In the genomic region with DNA sequence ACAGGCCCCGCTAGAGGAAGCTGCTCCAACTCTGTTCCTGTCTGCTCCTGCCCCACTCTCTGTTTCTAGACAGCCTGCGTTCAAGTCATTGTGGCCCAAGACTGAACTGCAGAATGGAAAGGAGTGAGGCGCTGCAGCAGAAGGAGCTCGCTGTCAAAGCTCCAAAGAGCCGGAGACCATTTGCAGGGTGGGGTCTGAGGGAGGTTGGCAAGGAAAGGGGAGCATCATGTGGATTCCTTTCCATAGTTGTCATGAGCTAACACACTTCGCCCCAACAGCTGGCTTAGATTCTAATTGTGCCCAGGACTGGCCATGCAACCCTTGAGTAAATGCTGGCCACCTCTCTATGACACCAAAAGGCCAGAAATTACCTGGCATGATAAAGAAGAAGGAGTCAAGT, we compare ENCODE assay signal across 26 cellular contexts. TPM values are rescaled to one million over a fixed set of nuclear protein-coding genes. Genes with fewer than 3 reads are reported as not detected.
"Had no signal": no experiment of that assay in that cellular context is flagged by ENCODE, and none has a peak within 500 bp of the region (broad histone marks: within the 10 kb centered on the region; RNA-seq: fewer than 3 reads in every experiment).

No MANE protein-coding gene starts in this region.

- H3K9me3 ChIP-seq: prostate gland, right atrium auricular region, stomach, thyroid gland, vagina had no signal

- H3K27me3 ChIP-seq: dorsolateral prefrontal cortex, neural progenitor cell, right atrium auricular region, stomach, thyroid gland, vagina had no signal

- H3K36me3 ChIP-seq: neural progenitor cell, prostate gland, right atrium auricular region, stomach, thyroid gland, vagina had no signal

- H3K9ac ChIP-seq: neural progenitor cell had no signal

- H3K4me2 ChIP-seq: neural progenitor cell had no signal

- H3K4me1 ChIP-seq: prostate gland, right atrium auricular region, vagina had no signal

- H3K4me3 ChIP-seq: dorsolateral prefrontal cortex, lung, neural progenitor cell, prostate gland, right atrium auricular region, stomach, thyroid gland, vagina had no signal

- DNase-seq: dorsolateral prefrontal cortex; effector CD4-positive, alpha-beta T cell; foreskin melanocyte; hypothalamus; immature natural killer cell; naive thymus-derived CD4-positive, alpha-beta T cell; nucleus accumbens; stimulated activated CD4-positive, alpha-beta T cell treated with anti-CD3 and anti-CD28 coated beads, Interleukin-2, amount 100 ng/mL, for 24 hours; stimulated activated CD4-positive, alpha-beta T cell treated with anti-CD3 and anti-CD28 coated beads, Interleukin-4, amount 100 ng/mL, for 24 hours; stimulated activated naive CD4-positive, alpha-beta T cell treated with Interleukin-2 at 50 U/mL for 16 hours; stomach; thyroid gland; trophoblast cell had no signal

- ATAC-seq: esophagus mucosa; naive thymus-derived CD4-positive, alpha-beta T cell; sciatic nerve; stimulated activated effector memory CD8-positive, alpha-beta T cell treated with anti-CD3 and anti-CD28 coated beads, Interleukin-12 subunit alpha, Interleukin-12 subunit beta, amount 100 ng/mL, for 72 hours had no signal

- FAIRE-seq: colon, keratinocyte had no signal

- H3K27ac ChIP-seq: dorsolateral prefrontal cortex, epithelial cell of prostate, neural progenitor cell, prostate gland, right atrium auricular region, stomach, thyroid gland, vagina had no signal

- H2AFZ ChIP-seq: neural progenitor cell had no signal

RNA-seq across cellular contexts. Expression of a gene that starts 18.7 kb away (rescaled TPM):
- total RNA-seq: mononuclear cell, osteocyte had no signal
- polyA plus RNA-seq: naive thymus-derived CD4-positive, alpha-beta T cell had no signal
